Comparison of ENCODE assay signal across 18 cellular contexts in genomic region chr1:175864183-175864582, GRCh38.
"Had no signal": no experiment of that assay in that cellular context is flagged by ENCODE, and none has a peak within 500 bp of the region (broad histone marks: within the 10 kb centered on the region; RNA-seq: fewer than 3 reads in every experiment).

No MANE protein-coding gene starts in this region.

- H3K27ac Mint-ChIP-seq: dendritic cell treated with granulocyte-macrophage colony-stimulating factor and Interleukin-4, amounts not matched to agents 40 ng/mL and 50 ng/mL, for 4 days; naive thymus-derived CD4-positive, alpha-beta T cell; nephron progenitor cell; stimulated activated memory B cell treated with anti-CD40 and anti-IgM and Interleukin-4, amounts not matched to agents 10 μg/mL and 1 μg/mL and 100 μg/mL, for 72 hours had no signal

- ATAC-seq: foreskin keratinocyte; naive thymus-derived CD4-positive, alpha-beta T cell; sciatic nerve; stimulated activated memory B cell treated with anti-CD40 and anti-IgM and Interleukin-4, amounts not matched to agents 10 μg/mL and 1 μg/mL and 100 μg/mL, for 72 hours had no signal

- H3K27ac ChIP-seq: foreskin keratinocyte, parathyroid adenoma, prostate gland, spleen, suprapubic skin, tibial artery, upper lobe of left lung, uterus had no signal

- H3K27me3 ChIP-seq: tibial artery, upper lobe of left lung, uterus had no signal

- H3K4me1 ChIP-seq: foreskin keratinocyte, parathyroid adenoma, prostate gland, spleen, suprapubic skin, upper lobe of left lung, uterus had no signal

- H3K9me3 ChIP-seq: prostate gland, spleen, suprapubic skin, tibial artery, upper lobe of left lung, uterus had no signal

- H3K9ac ChIP-seq: parathyroid adenoma had no signal

- H3K4me1 Mint-ChIP-seq: stimulated activated memory B cell treated with anti-CD40 and anti-IgM and Interleukin-4, amounts not matched to agents 10 μg/mL and 1 μg/mL and 100 μg/mL, for 72 hours had no signal

- H3K9me3 Mint-ChIP-seq: dendritic cell treated with granulocyte-macrophage colony-stimulating factor and Interleukin-4, amounts not matched to agents 40 ng/mL and 50 ng/mL, for 4 days; naive thymus-derived CD4-positive, alpha-beta T cell; nephron progenitor cell; stimulated activated memory B cell treated with anti-CD40 and anti-IgM and Interleukin-4, amounts not matched to agents 10 μg/mL and 1 μg/mL and 100 μg/mL, for 72 hours had no signal

- DNase-seq: foreskin keratinocyte; kidney; naive thymus-derived CD4-positive, alpha-beta T cell; nephron progenitor cell; retina; spleen; stimulated activated CD4-positive, alpha-beta T cell treated with anti-CD3 and anti-CD28 coated beads, Interleukin-15, amount 100 ng/mL, for 24 hours; stimulated activated CD4-positive, alpha-beta T cell treated with anti-CD3 and anti-CD28 coated beads, Interleukin-1b, Interleukin-23, amount 100 ng/mL, for 48 hours; stimulated activated CD4-positive, alpha-beta T cell treated with anti-CD3 and anti-CD28 coated beads, Interleukin-4, amount 100 ng/mL, for 24 hours; tibial artery; upper lobe of left lung; uterus had no signal

- H3K4me3 Mint-ChIP-seq: dendritic cell treated with granulocyte-macrophage colony-stimulating factor and Interleukin-4, amounts not matched to agents 40 ng/mL and 50 ng/mL, for 4 days; naive thymus-derived CD4-positive, alpha-beta T cell; nephron progenitor cell; stimulated activated memory B cell treated with anti-CD40 and anti-IgM and Interleukin-4, amounts not matched to agents 10 μg/mL and 1 μg/mL and 100 μg/mL, for 72 hours had no signal

- H3K4me3 ChIP-seq: prostate gland, spleen, suprapubic skin, tibial artery, upper lobe of left lung, uterus had no signal

- H3K27me3 Mint-ChIP-seq: dendritic cell treated with granulocyte-macrophage colony-stimulating factor and Interleukin-4, amounts not matched to agents 40 ng/mL and 50 ng/mL, for 4 days had no signal

- H3K36me3 Mint-ChIP-seq: naive thymus-derived CD4-positive, alpha-beta T cell; stimulated activated memory B cell treated with anti-CD40 and anti-IgM and Interleukin-4, amounts not matched to agents 10 μg/mL and 1 μg/mL and 100 μg/mL, for 72 hours had no signal

- H3K36me3 ChIP-seq: prostate gland, spleen, suprapubic skin, tibial artery, upper lobe of left lung, uterus had no signal
